Comparison of ENCODE assay signal across 16 cellular contexts in the genomic region with DNA sequence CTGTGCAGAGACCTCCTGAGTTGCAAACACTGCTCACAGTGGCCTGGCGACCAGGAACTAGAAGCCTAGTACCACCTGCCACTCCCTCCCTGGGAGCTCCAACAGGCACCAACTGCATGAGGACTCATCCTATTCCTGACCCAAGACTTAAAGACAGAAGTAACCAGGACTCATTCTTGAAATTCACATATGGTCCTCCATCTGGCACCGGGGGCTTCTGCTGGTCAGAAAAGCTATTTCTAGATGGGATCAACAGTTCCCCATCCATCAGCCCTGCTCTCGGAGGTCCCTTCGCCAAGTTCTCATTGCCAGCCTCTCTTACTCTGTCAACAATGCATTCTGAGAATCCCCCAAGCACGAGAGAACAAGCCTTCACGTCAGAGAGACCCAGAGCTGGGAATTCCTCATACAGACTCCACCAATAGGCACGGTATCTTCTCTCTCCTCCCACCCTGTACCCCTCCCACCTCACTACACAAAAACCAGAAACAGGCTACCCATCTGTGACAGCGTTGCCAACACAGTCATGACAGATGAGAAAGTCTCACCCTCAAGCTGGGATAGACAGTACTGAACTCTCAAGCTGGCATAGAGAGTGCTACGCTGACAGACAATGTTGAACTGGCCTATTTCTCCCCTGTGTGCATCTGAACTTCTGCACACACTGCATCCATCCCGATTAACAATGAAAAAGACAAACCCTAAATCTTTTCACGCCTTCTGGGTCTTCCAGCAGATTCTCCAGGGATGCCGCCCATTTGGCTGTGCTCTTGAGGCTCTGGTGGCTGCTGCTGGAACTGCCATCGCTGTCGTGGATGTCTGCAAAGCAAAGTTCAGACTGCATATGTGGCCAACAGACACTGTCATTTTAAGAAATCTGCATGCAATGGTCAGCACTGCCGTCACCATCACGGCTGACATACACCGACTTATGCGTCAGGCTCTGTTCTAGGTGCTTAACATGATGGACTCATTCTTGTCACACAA. TPM values are rescaled to one million over a fixed set of nuclear protein-coding genes. Genes with fewer than 3 reads are reported as not detected.
DNase-seq lines count a peak whose midpoint lies in the region; ATAC-seq and TF ChIP-seq lines count a peak whose summit lies in the region.
"Had no signal": no experiment of that assay in that cellular context is flagged by ENCODE, and none has a peak within 500 bp of the region (broad histone marks: within the 10 kb centered on the region; RNA-seq: fewer than 3 reads in every experiment).

No MANE protein-coding gene starts in this region.

- peaks cover 2% of the 10 kb centered on the region; the same call in 1 of the 2 replicates for H3K27me3 Mint-ChIP-seq in H9 (ENCODE audit: low read depth)
- H3K27me3 Mint-ChIP-seq in activated T-helper 17 cell treated with anti-CD3 and anti-CD28 coated beads, Interleukin-2, amount 50 U/mL, for 72 hours = no peaks in the 10 kb centered on the region
- no peaks in the 10 kb centered on the region for H3K27me3 Mint-ChIP-seq in naive thymus-derived CD4-positive, alpha-beta T cell
- H3K27me3 Mint-ChIP-seq: activated CD4-positive, alpha-beta memory T cell treated with anti-CD3 and anti-CD28 coated beads, Interleukin-2, amount 10 ng/mL, durations not matched to agents 7 days and 5 days had no signal

- H2BK5ac ChIP-seq in H9 (ENCODE audit: insufficient read length, low read length) = no peak overlapping the region

- no peak overlapping the region for H3K23ac ChIP-seq in H9 (ENCODE audit: insufficient read length, low read depth, low read length)

- no CpG with 5 or more reads among the region's 18 CpGs for WGBS in H9 (ENCODE audit: extremely low coverage, insufficient read length, low lambda C conversion rate)

- CTCF ChIA-PET in naive thymus-derived CD4-positive, alpha-beta T cell (lab: Charles Lee) = interaction anchor here (0.6 to 1.7 kb wide), 2 partner anchors 9 to 139 kb away, joined by 6 to 8 read pairs; no protein-coding TSS in a partner anchor

- no peak overlapping the region for H3K4me3 ChIP-seq in naive thymus-derived CD4-positive, alpha-beta T cell (ENCODE audit: low read length)
- H3K4me3 ChIP-seq: SK-N-MC had no signal

- no peak overlapping the region for H3K27ac ChIP-seq in H9 (ENCODE audit: insufficient read length, low read depth, low read length)
- peak overlapping the region; percentile 39 for H3K27ac ChIP-seq in naive thymus-derived CD4-positive, alpha-beta T cell (ENCODE audit: low read depth, low read length)

- intact Hi-C loops in naive thymus-derived CD4-positive, alpha-beta T cell (cut with micrococcal nuclease) = loop anchor here in 1 of 2 donors (1.0 kb wide), 1 partner anchor 11 kb away; no protein-coding TSS in a partner anchor

- H4K91ac ChIP-seq in H9 (ENCODE audit: insufficient read length, low read depth, low read length) = no peak overlapping the region

- H2AK5ac ChIP-seq in H9 (ENCODE audit: insufficient read length, low read length) = no peak overlapping the region

- DNase-seq in DMS53 (lab: John Stamatoyannopoulos, UW) (peak; percentile 23), DMS53 treated with DMSO at 0.1 percent for 48 hours (lab: John Stamatoyannopoulos, UW; ENCODE audit: unreplicated experiment) (no peak), H9 (no peak), AG08395 (ENCODE audit: low spot score) (no peak)
- no peak for DNase-seq in naive thymus-derived CD4-positive, alpha-beta T cell
- DNase-seq in central memory CD4-positive, alpha-beta T cell = no peak
- DNase-seq in activated CD4-positive, CD25-positive, alpha-beta regulatory T cell (lab: John Stamatoyannopoulos, UW) = no peak
- DNase-seq: 8988T; activated CD4-positive, alpha-beta memory T cell treated with anti-CD3 and anti-CD28 coated beads, Interleukin-2, amount 10 ng/mL, durations not matched to agents 7 days and 5 days; GF-D8; NCI-H526 treated with DMSO at 0.1 percent for 48 hours; stimulated activated CD4-positive, alpha-beta T cell treated with anti-CD3 and anti-CD28 coated beads, Interleukin-12 subunit alpha, Interleukin-12 subunit beta, amount 100 ng/mL, for 4 hours; stimulated activated CD8-positive, alpha-beta memory T cell treated with anti-CD3 and anti-CD28 coated beads, Interleukin-4, amount 100 ng/mL, for 48 hours had no signal

- H3K14ac ChIP-seq in H9 (ENCODE audit: insufficient read depth, low read length) = no peak overlapping the region

- H3K79me2 ChIP-seq in H9 (ENCODE audit: insufficient read depth, low read length) = no peaks in the 10 kb centered on the region

- no peaks in the 10 kb centered on the region for H3K4me1 ChIP-seq in H9 (ENCODE audit: insufficient read depth, low read length)
- H3K4me1 ChIP-seq in naive thymus-derived CD4-positive, alpha-beta T cell (ENCODE audit: control insufficient read depth in 2 of 2, insufficient read depth in 2 of 2, low read length in 2 of 2) = peaks cover 0 to 37% of the 10 kb centered on the region in 2 donors

- no peak overlapping the region for H3K56ac ChIP-seq in H9 (ENCODE audit: insufficient read length, low read depth, low read length)

- H3K9me3 ChIP-seq in H9 (ENCODE audit: control insufficient read depth, low read depth, low read length) = no peaks in the 10 kb centered on the region
- H3K9me3 ChIP-seq in naive thymus-derived CD4-positive, alpha-beta T cell (ENCODE audit: control insufficient read depth in 2 of 3, low read length in 3 of 3) = no peaks in the 10 kb centered on the region

- no peaks in the 10 kb centered on the region for H3K9me3 Mint-ChIP-seq in H9
- H3K9me3 Mint-ChIP-seq in activated T-helper 17 cell treated with anti-CD3 and anti-CD28 coated beads, Interleukin-2, amount 50 U/mL, for 72 hours = no peaks in the 10 kb centered on the region
- H3K9me3 Mint-ChIP-seq in naive thymus-derived CD4-positive, alpha-beta T cell = no peaks in the 10 kb centered on the region
- H3K9me3 Mint-ChIP-seq: activated CD4-positive, alpha-beta memory T cell treated with anti-CD3 and anti-CD28 coated beads, Interleukin-2, amount 10 ng/mL, durations not matched to agents 7 days and 5 days had no signal

- no peak overlapping the region for H3K9ac ChIP-seq in H9 (ENCODE audit: extremely low read depth, insufficient read length, low read length)

- H2BK15ac ChIP-seq in H9 (ENCODE audit: low read depth, low read length) = no peak overlapping the region

- no peak overlapping the region for H2BK120ac ChIP-seq in H9 (ENCODE audit: low read depth, low read length, poor library complexity, severe bottlenecking)

- H3K4me1 Mint-ChIP-seq in H9 = peaks cover 0 to 2% of the 10 kb centered on the region in 2 experiments; a peak in 2 of 4 replicates
- H3K4me1 Mint-ChIP-seq in activated T-helper 17 cell treated with anti-CD3 and anti-CD28 coated beads, Interleukin-2, amount 50 U/mL, for 72 hours = peaks cover 17% of the 10 kb centered on the region
- H3K4me1 Mint-ChIP-seq in naive thymus-derived CD4-positive, alpha-beta T cell = peaks cover 21 to 78% (median 65%) of the 10 kb centered on the region in 7 donors

- ATAC-seq in activated T-helper 17 cell treated with anti-CD3 and anti-CD28 coated beads, Interleukin-2, amount 50 U/mL, for 72 hours (replicated peaks) = no peak
- ATAC-seq in naive thymus-derived CD4-positive, alpha-beta T cell = no peak
- ATAC-seq: esophagus mucosa had no signal

- no peak overlapping the region for H3K18ac ChIP-seq in H9 (ENCODE audit: insufficient read length, low read depth, low read length)

- POLR2A ChIA-PET in naive thymus-derived CD4-positive, alpha-beta T cell (lab: Charles Lee) = interaction anchor here (0.5 to 10.5 kb wide), 3 partner anchors 11 to 343 kb away, joined by 3 to 110 read pairs (median 4); a partner anchor contains a TSS

- H2BK12ac ChIP-seq in H9 (ENCODE audit: insufficient read length, low read depth, low read length) = no peak overlapping the region

- H3K27me3 ChIP-seq in H9 (ENCODE audit: insufficient read depth, low read length) = no peaks in the 10 kb centered on the region
- no peaks in the 10 kb centered on the region for H3K27me3 ChIP-seq in naive thymus-derived CD4-positive, alpha-beta T cell (ENCODE audit: control insufficient read depth in 2 of 2, insufficient read depth in 2 of 2, low read length in 2 of 2)

- H3K4ac ChIP-seq in H9 (ENCODE audit: low read depth, low read length) = no peak overlapping the region

- no peak overlapping the region for H2AFZ ChIP-seq in H9 (ENCODE audit: low read length)

- no peak overlapping the region for H3K4me2 ChIP-seq in H9 (ENCODE audit: insufficient read depth, insufficient read length, low read length)

- H4K20me1 ChIP-seq in H9 (ENCODE audit: control insufficient read depth, insufficient read depth, insufficient read length) = no peaks in the 10 kb centered on the region

- no peak overlapping the region for H4K8ac ChIP-seq in H9 (replicated peaks; ENCODE audit: insufficient read length, low read depth, low read length)

- peaks cover 3 to 56% (median 29%) of the 10 kb centered on the region in 3 experiments for H3K36me3 ChIP-seq in naive thymus-derived CD4-positive, alpha-beta T cell (ENCODE audit: control insufficient read depth in 2 of 3, insufficient read depth in 3 of 3, low read length in 3 of 3)

- TF ChIP-seq CTCF in H9 (conservative IDR thresholded peaks at IDR 0.05) = peak; percentile 53

- no peaks in the 10 kb centered on the region for H3K79me1 ChIP-seq in H9 (ENCODE audit: insufficient read depth, low read depth, low read length, poor library complexity, severe bottlenecking)

- H2BK20ac ChIP-seq in H9 (ENCODE audit: low read depth, low read length, poor library complexity, severe bottlenecking) = no peak overlapping the region

- H3T11ph ChIP-seq in H9 (ENCODE audit: low read length) = no peak overlapping the region

- no peaks in the 10 kb centered on the region for H3K36me3 Mint-ChIP-seq in H9 (ENCODE audit: insufficient read depth in 1 of 3, low read depth in 3 of 3)
- H3K36me3 Mint-ChIP-seq in activated T-helper 17 cell treated with anti-CD3 and anti-CD28 coated beads, Interleukin-2, amount 50 U/mL, for 72 hours (ENCODE audit: low read depth) = peaks cover 73% of the 10 kb centered on the region
- peaks cover 2 to 35% (median 19%) of the 10 kb centered on the region in 5 donors for H3K36me3 Mint-ChIP-seq in naive thymus-derived CD4-positive, alpha-beta T cell

- no peaks in the 10 kb centered on the region for H3K23me2 ChIP-seq in H9 (ENCODE audit: insufficient read length, low read depth, low read length, poor library complexity, severe bottlenecking)

- no peak overlapping the region for H4K5ac ChIP-seq in H9 (ENCODE audit: insufficient read length, low read depth, low read length)

- H3K27ac Mint-ChIP-seq in H9 = no peak overlapping the region
- peak overlapping the region; percentile 62 for H3K27ac Mint-ChIP-seq in activated T-helper 17 cell treated with anti-CD3 and anti-CD28 coated beads, Interleukin-2, amount 50 U/mL, for 72 hours
- H3K27ac Mint-ChIP-seq in naive thymus-derived CD4-positive, alpha-beta T cell = peak overlapping the region in 7 of 9 donors; percentile 73 to 89 (median 83)
- H3K27ac Mint-ChIP-seq: activated CD4-positive, alpha-beta memory T cell treated with anti-CD3 and anti-CD28 coated beads, Interleukin-2, amount 10 ng/mL, durations not matched to agents 7 days and 5 days had no signal

- H3K4me3 Mint-ChIP-seq in H9 = no peak overlapping the region
- no peak overlapping the region for H3K4me3 Mint-ChIP-seq in activated T-helper 17 cell treated with anti-CD3 and anti-CD28 coated beads, Interleukin-2, amount 50 U/mL, for 72 hours
- peak overlapping the region in 6 of 10 donors; percentile 18 to 61 (median 40) for H3K4me3 Mint-ChIP-seq in naive thymus-derived CD4-positive, alpha-beta T cell
- H3K4me3 Mint-ChIP-seq: activated CD4-positive, alpha-beta memory T cell treated with anti-CD3 and anti-CD28 coated beads, Interleukin-2, amount 10 ng/mL, durations not matched to agents 7 days and 5 days had no signal

RNA-seq across cellular contexts. Expression of a gene that starts 15.6 kb away (rescaled TPM):
- 9.8 and 10.6 TPM in 2 replicates for total RNA-seq in H9 (2021)
- 10 to 100 TPM; 85.2 to 87.7 TPM for total RNA-seq in activated T-helper 17 cell treated with anti-CD3 and anti-CD28 coated beads, Interleukin-2, amount 50 U/mL, for 72 hours
- total RNA-seq in naive thymus-derived CD4-positive, alpha-beta T cell = 100 to 1,000 TPM in 4 of 5 experiments, 10 to 100 TPM in 1; 89.5 to 206 (median 149) TPM
- 100 to 1,000 TPM; 407 to 462 TPM for polyA plus RNA-seq in naive thymus-derived CD4-positive, alpha-beta T cell

Comparison
In these comparisons a context has a peak if more than half of its experiments do, and no peak if none do; other contexts are left out.
1. H3K27ac Mint-ChIP-seq: peak in activated T-helper 17 cell treated with anti-CD3 and anti-CD28 coated beads, Interleukin-2, amount 50 U/mL, for 72 hours (single experiment) and naive thymus-derived CD4-positive, alpha-beta T cell (7 of 9); none in H9 (0 of 3).
2. H3K4me3 Mint-ChIP-seq: peak in naive thymus-derived CD4-positive, alpha-beta T cell (6 of 10); none in H9 (0 of 2) and activated T-helper 17 cell treated with anti-CD3 and anti-CD28 coated beads, Interleukin-2, amount 50 U/mL, for 72 hours (single experiment).